31 cellular contexts compared by ENCODE assay signal in the genomic region with DNA sequence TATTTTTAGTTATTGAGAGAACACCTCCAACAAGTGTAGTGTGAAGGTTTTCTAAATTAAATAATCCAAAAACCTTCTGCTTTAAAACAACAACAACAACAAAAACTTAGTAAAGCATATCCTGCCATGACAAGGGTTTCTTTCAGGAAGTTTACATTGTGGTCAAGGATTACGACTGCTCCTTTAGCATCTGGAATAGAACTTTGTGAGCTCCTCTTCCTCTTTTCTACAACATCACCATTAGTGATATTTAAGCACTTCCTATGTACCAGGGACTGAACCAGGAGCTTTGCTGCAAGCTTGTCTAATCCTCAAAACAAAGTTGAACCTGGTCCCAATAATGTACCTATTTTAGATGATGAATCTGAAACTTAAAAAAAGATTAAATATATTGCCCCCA.
DNase-seq lines count a peak whose midpoint lies in the region; ATAC-seq and TF ChIP-seq lines count a peak whose summit lies in the region.
"Had no signal": no experiment of that assay in that cellular context is flagged by ENCODE, and none has a peak within 500 bp of the region (broad histone marks: within the 10 kb centered on the region; RNA-seq: fewer than 3 reads in every experiment).

No MANE protein-coding gene starts in this region.

- no TSS peak for BruUV-seq in PC-3 (replicated peaks; lab: Mats Ljungman, UMichigan)

- ATAC-seq in PC-3 (no peak), GM18909 (IDR thresholded peaks at IDR 0.05; ENCODE audit: poor library complexity, unreplicated experiment) (no peak), HG03095 (IDR thresholded peaks at IDR 0.05; ENCODE audit: unreplicated experiment) (no peak)
- ATAC-seq: activated T-helper 17 cell treated with anti-CD3 and anti-CD28 coated beads, Interleukin-2, amount 50 U/mL, for 72 hours; heart left ventricle; right lobe of liver had no signal

- POLR2A ChIA-PET in PC-3 (lab: Charles Lee; ENCODE audit: unreplicated experiment), result no interaction called here

- H3K79me2 ChIP-seq in Loucy (ENCODE audit: insufficient read depth, low read length) (no peaks in the 10 kb centered on the region), PC-3 (ENCODE audit: low read length) (no peaks in the 10 kb centered on the region)

- H3K9ac ChIP-seq in Loucy (ENCODE audit: low read depth, low read length, poor library complexity, severe bottlenecking), result no peak overlapping the region
- no peak overlapping the region for H3K9ac ChIP-seq in PC-3 (ENCODE audit: low read length)
- H3K9ac ChIP-seq: GM23248 had no signal

- no peaks in the 10 kb centered on the region for H3K36me3 ChIP-seq in Loucy (ENCODE audit: insufficient read depth, low read length)
- H3K36me3 ChIP-seq in PC-3 (ENCODE audit: low read depth, low read length), result no peaks in the 10 kb centered on the region
- H3K36me3 ChIP-seq: brain microvascular endothelial cell, heart left ventricle, right lobe of liver, SJSA1 had no signal

- H2AFZ ChIP-seq in Loucy (ENCODE audit: low read length) (peak overlapping the region; percentile 15; the same call in 1 of the 2 replicates), PC-3 (ENCODE audit: low read length) (no peak overlapping the region)
- H2AFZ ChIP-seq: GM23248 had no signal

- H3K9me3 ChIP-seq in Loucy (ENCODE audit: insufficient read depth, low read depth, low read length) (no peaks in the 10 kb centered on the region), PC-3 (ENCODE audit: low read length) (no peaks in the 10 kb centered on the region)
- H3K9me3 ChIP-seq: heart left ventricle, right lobe of liver, SJSA1 had no signal

- H3K4me2 ChIP-seq in Loucy (ENCODE audit: low read depth, low read length, poor library complexity, severe bottlenecking) (no peak overlapping the region), PC-3 (ENCODE audit: low read length) (no peak overlapping the region)

- DNase-seq in ELR (ENCODE audit: low read depth), result peak; percentile 69
- DNase-seq in PC-3, result peak; percentile 3
- peak; percentile 21 for DNase-seq in iris pigment epithelial cell (ENCODE audit: low read depth)
- no peak for DNase-seq in mesenteric fat pad (ENCODE audit: low spot score)
- DNase-seq in nucleus accumbens (lab: John Stamatoyannopoulos, UW), result no peak
- DNase-seq: ACHN; activated CD4-positive, alpha-beta memory T cell treated with anti-CD3 and anti-CD28 coated beads, Interleukin-2, amount 10 ng/mL, durations not matched to agents 7 days and 5 days; activated CD4-positive, CD25-positive, alpha-beta regulatory T cell treated with anti-CD3 and anti-CD28 coated beads, Interleukin-2, amount 50 U/mL, for 72 hours; activated naive CD4-positive, alpha-beta T cell treated with anti-CD3 and anti-CD28 coated beads, Interleukin-2, amount 50 U/mL, for 16 hours; amniotic stem cell; brain microvascular endothelial cell; C1 segment of cervical spinal cord; COR-L47; DMS53; GM23248; heart left ventricle; KG1; NCI-H1105; NCI-H1930; NCI-H526 treated with DMSO at 0.1 percent for 48 hours; posterior cingulate gyrus; right lobe of liver; RPMI8226; stimulated activated CD4-positive, alpha-beta T cell treated with anti-CD3 and anti-CD28 coated beads, Interleukin-2, amount 100 ng/mL, for 48 hours; trophoblast cell had no signal

- TF ChIP-seq CTCF in Loucy (conservative IDR thresholded peaks at IDR 0.05; ENCODE audit: low read length), result no peak
- TF ChIP-seq CTCF in PC-3 (conservative IDR thresholded peaks at IDR 0.05; ENCODE audit: low read depth, low read length), result no peak

- no peaks in the 10 kb centered on the region for H3F3A ChIP-seq in Loucy (ENCODE audit: low read depth)
- no peaks in the 10 kb centered on the region for H3F3A ChIP-seq in PC-3 (ENCODE audit: low read length, unreplicated experiment)

- no peak overlapping the region for H3K27ac ChIP-seq in PC-3 (ENCODE audit: low read length)
- H3K27ac ChIP-seq: brain microvascular endothelial cell, epithelial cell of prostate, GM23248, right lobe of liver, SJSA1 had no signal

- H3K9me2 ChIP-seq in Loucy (replicated peaks; ENCODE audit: low read depth, low read length) (no peaks in the 10 kb centered on the region), PC-3 (replicated peaks; ENCODE audit: low read length) (no peaks in the 10 kb centered on the region)

- H3K27me3 ChIP-seq in Loucy (ENCODE audit: insufficient read depth, low read length, poor library complexity, severe bottlenecking) (no peaks in the 10 kb centered on the region), PC-3 (ENCODE audit: low read length) (no peaks in the 10 kb centered on the region)
- H3K27me3 ChIP-seq: brain microvascular endothelial cell, heart left ventricle, right lobe of liver, SJSA1 had no signal

- H3K4me1 ChIP-seq in Loucy (ENCODE audit: insufficient read depth, low read length, poor library complexity, severe bottlenecking), result peaks cover 18% of the 10 kb centered on the region
- no peaks in the 10 kb centered on the region for H3K4me1 ChIP-seq in PC-3 (ENCODE audit: insufficient read depth, low read length)
- H3K4me1 ChIP-seq: right lobe of liver, SJSA1 had no signal

- intact Hi-C loops in PC-3 (cut with micrococcal nuclease), result no loop called here

- H3K4me3 ChIP-seq in Loucy (ENCODE audit: low read length, poor library complexity, severe bottlenecking), result no peak overlapping the region
- H3K4me3 ChIP-seq in PC-3 (ENCODE audit: low read length), result no peak overlapping the region
- H3K4me3 ChIP-seq: GM23248, heart left ventricle, right lobe of liver, SJSA1 had no signal

- CTCF ChIA-PET in PC-3 (lab: Charles Lee), result no interaction called here

- H4K20me1 ChIP-seq in Loucy (ENCODE audit: insufficient read depth, low read length, poor library complexity, severe bottlenecking) (no peaks in the 10 kb centered on the region), PC-3 (ENCODE audit: low read length) (no peaks in the 10 kb centered on the region)

Comparison
In these comparisons a context has a peak if more than half of its experiments do, and no peak if none do; other contexts are left out.
1. DNase-seq: peak in ELR (single experiment), PC-3 (single experiment) and iris pigment epithelial cell (single experiment); none in mesenteric fat pad (single experiment) and nucleus accumbens (0 of 56).